ENCODE assay signal across 15 cellular contexts in genomic region chr7:102872460-102872859, GRCh38. TPM values are rescaled to one million over a fixed set of nuclear protein-coding genes. Genes with fewer than 3 reads are reported as not detected.
DNase-seq lines count a peak whose midpoint lies in the region; ATAC-seq, FAIRE-seq and TF ChIP-seq lines count a peak whose summit lies in the region.
"Had no signal": no experiment of that assay in that cellular context is flagged by ENCODE, and none has a peak within 500 bp of the region (broad histone marks: within the 10 kb centered on the region; RNA-seq: fewer than 3 reads in every experiment).

No MANE protein-coding gene starts in this region.

- H3K56ac ChIP-seq in IMR-90 (ENCODE audit: extremely low read depth, insufficient read depth, low read length), result peak overlapping the region; percentile 83; the same call in 1 of the 2 replicates

- peaks cover 28% of the 10 kb centered on the region for H3K4me1 ChIP-seq in IMR-90 (ENCODE audit: control insufficient read depth, insufficient read depth, low read length)
- H3K4me1 ChIP-seq in mammary epithelial cell (ENCODE audit: insufficient read depth, low read length), result peaks cover 52% of the 10 kb centered on the region
- no peaks in the 10 kb centered on the region for H3K4me1 ChIP-seq in pancreas
- H3K4me1 ChIP-seq: HAP-1, neural progenitor cell had no signal

- H4K8ac ChIP-seq in IMR-90 (ENCODE audit: low read depth in 2 of 2, low read length in 2 of 2), result peak overlapping the region in 1 of 2 experiments; percentile 92; a peak in 1 of 4 replicates

- TF ChIP-seq POLR2A in IMR-90 (IDR thresholded peaks at IDR 0.05; ENCODE audit: low read depth, low read length), result peak; percentile 7; the same call in 1 of the 2 replicates

- no peak overlapping the region for H3K9ac ChIP-seq in IMR-90 (ENCODE audit: low read depth, low read length)
- no peak overlapping the region for H3K9ac ChIP-seq in mammary epithelial cell (ENCODE audit: insufficient read depth, low read length)
- H3K9ac ChIP-seq: KMS-11, neural progenitor cell had no signal

- H3K14ac ChIP-seq in IMR-90 (replicated peaks; ENCODE audit: low read depth, low read length), result no peak overlapping the region

- no peak overlapping the region for H2AK9ac ChIP-seq in IMR-90 (replicated peaks; ENCODE audit: low read depth, low read length, poor library complexity)

- peak overlapping the region; percentile 7; the same call in 1 of the 2 replicates for H3K4me2 ChIP-seq in IMR-90 (ENCODE audit: low read depth, low read length)
- no peak overlapping the region for H3K4me2 ChIP-seq in mammary epithelial cell (ENCODE audit: insufficient read depth, low read depth, low read length)
- H3K4me2 ChIP-seq: KMS-11, neural progenitor cell had no signal

- no peak overlapping the region for H3K23ac ChIP-seq in IMR-90 (ENCODE audit: low read depth, low read length)

- H3K79me1 ChIP-seq in IMR-90 (ENCODE audit: low read depth in 1 of 2, low read length in 2 of 2), result peaks cover 0 to 13% of the 10 kb centered on the region in 2 experiments; a peak in 2 of 4 replicates

- TF ChIP-seq CTCF in AG04449 (IDR thresholded peaks at IDR 0.05; ENCODE audit: insufficient read depth, low read length, missing control alignments) (no peak), IMR-90 (conservative IDR thresholded peaks at IDR 0.05; ENCODE audit: low read depth, low read length) (no peak), mammary epithelial cell (conservative IDR thresholded peaks at IDR 0.05 in 1 of 2, IDR thresholded peaks at IDR 0.05 in 1 of 2; ENCODE audit: extremely low read depth in 1 of 2, insufficient read depth in 1 of 2, low read depth in 1 of 2, low read length in 2 of 2) (no peak), pancreas (IDR thresholded peaks at IDR 0.05) (no peak)

- H2AFZ ChIP-seq in IMR-90 (replicated peaks; ENCODE audit: low read length, poor library complexity) (no peak overlapping the region), mammary epithelial cell (ENCODE audit: low read depth, low read length) (peak overlapping the region; percentile 63)
- H2AFZ ChIP-seq: neural progenitor cell had no signal

- no peak for FAIRE-seq in pancreas (lab: Jason Lieb, UNC)

- no CpG with 5 or more reads among the region's 2 CpGs for WGBS in IMR-90 (ENCODE audit: extremely low coverage in 2 of 2, insufficient read length in 1 of 2), 2 experiments
- 49% methylated on average over 2 of the region's 2 CpGs for WGBS in mammary epithelial cell (ENCODE audit: low coverage, missing lambda C conversion rate)
- WGBS in pancreas, 2 donors, result 95 to 99% methylated on average over 2 of the region's 2 CpGs

- H3K4ac ChIP-seq in IMR-90 (ENCODE audit: low read depth, low read length), result 0 out of 2 replicates have a peak overlapping the region, but pooled peaks have one; percentile 1

- no peak overlapping the region for H2BK15ac ChIP-seq in IMR-90 (ENCODE audit: low read depth, low read length)

- no peaks in the 10 kb centered on the region for H3K27me3 ChIP-seq in IMR-90 (ENCODE audit: control insufficient read depth, insufficient read depth, low read length)
- no peaks in the 10 kb centered on the region for H3K27me3 ChIP-seq in mammary epithelial cell (ENCODE audit: insufficient read depth, low read length)
- no peaks in the 10 kb centered on the region for H3K27me3 ChIP-seq in pancreas
- H3K27me3 ChIP-seq: neural progenitor cell had no signal

- H2BK120ac ChIP-seq in IMR-90 (ENCODE audit: low read depth, low read length), result peak overlapping the region; percentile 98; the same call in 1 of the 2 replicates

- in situ Hi-C loops in IMR-90 (cut with MboI; ENCODE audit: low sequenced_read_pairs) (no loop called here), mammary epithelial cell (cut with MboI; ENCODE audit: low sequenced_read_pairs in 2 of 2) (no loop called here)

- peak overlapping the region; percentile 83 for H2BK5ac ChIP-seq in IMR-90 (ENCODE audit: low read depth, low read length, poor library complexity, severe bottlenecking)

- H3K4me3 ChIP-seq in AG04449 (ENCODE audit: low read depth, low read length), result no peak overlapping the region
- no peak overlapping the region for H3K4me3 ChIP-seq in IMR-90 (ENCODE audit: insufficient read depth, low read depth, low read length)
- no peak overlapping the region for H3K4me3 ChIP-seq in mammary epithelial cell (replicated peaks in 1 of 3; ENCODE audit: insufficient read depth in 1 of 3, low read depth in 2 of 3, low read length in 3 of 3)
- H3K4me3 ChIP-seq in pancreas, result no peak overlapping the region
- H3K4me3 ChIP-seq: HAP-1, neural progenitor cell had no signal

- peaks cover 25% of the 10 kb centered on the region for H3K9me1 ChIP-seq in IMR-90 (ENCODE audit: insufficient read depth, low read length)

- POLR2A ChIA-PET in AG04449 (lab: Yijun Ruan, JAX) (interaction anchor here (1.0 kb wide), 1 partner anchor 18 kb away, joined by 5 read pairs; no protein-coding TSS in a partner anchor), IMR-90 (lab: Charles Lee; ENCODE audit: unreplicated experiment) (interaction anchor here (0.7 kb wide), 1 partner anchor 44 kb away, joined by 5 read pairs; no protein-coding TSS in a partner anchor)

- ATAC-seq in IMR-90 (ENCODE audit: low read depth) (peak; percentile 65), pancreas (no peak)

- H3K9me3 ChIP-seq in IMR-90 (ENCODE audit: control insufficient read depth, insufficient read depth, low read length) (no peaks in the 10 kb centered on the region), mammary epithelial cell (replicated peaks; ENCODE audit: insufficient read depth, low read length) (no peaks in the 10 kb centered on the region), pancreas (no peaks in the 10 kb centered on the region)
- H3K9me3 ChIP-seq: HAP-1 had no signal

- peak overlapping the region; percentile 16; the same call in 1 of the 2 replicates for H4K91ac ChIP-seq in IMR-90 (ENCODE audit: insufficient read depth, low read depth, low read length)

- no peak overlapping the region; the same call in 1 of the 2 replicates for H3K27ac ChIP-seq in IMR-90 (ENCODE audit: insufficient read depth, low read length)
- peak overlapping the region; percentile 93 for H3K27ac ChIP-seq in mammary epithelial cell (ENCODE audit: insufficient read depth, low read depth, low read length)
- H3K27ac ChIP-seq in pancreas, result no peak overlapping the region
- H3K27ac ChIP-seq: C4-2B, KMS-11, neural progenitor cell had no signal

- dilution Hi-C loops in IMR-90 (cut with HindIII; ENCODE audit: low sequenced_read_pairs, unreplicated experiment) (no loop called here), mammary epithelial cell (cut with HindIII; ENCODE audit: low sequenced_read_pairs) (no loop called here)

- H2BK20ac ChIP-seq in IMR-90 (ENCODE audit: low read depth, low read length), result peak overlapping the region; percentile 15; the same call in 1 of the 2 replicates

- H3K36me3 ChIP-seq in IMR-90 (ENCODE audit: control insufficient read depth, insufficient read depth, low read length), result no peaks in the 10 kb centered on the region
- H3K36me3 ChIP-seq in mammary epithelial cell (ENCODE audit: insufficient read depth, low read length), result no peaks in the 10 kb centered on the region
- H3K36me3 ChIP-seq in pancreas, result no peaks in the 10 kb centered on the region
- H3K36me3 ChIP-seq: HAP-1, neural progenitor cell had no signal

- BruUV-seq in IMR-90 (replicated peaks; lab: Mats Ljungman, UMichigan), result no TSS peak
- no TSS peak for BruUV-seq in mammary epithelial cell (replicated peaks; lab: Mats Ljungman, UMichigan)

- CTCF ChIA-PET in AG04449 (lab: Yijun Ruan, JAX), result interaction anchor here (1.2 to 2.7 kb wide), 3 partner anchors 9 to 190 kb away, joined by 3 to 11 read pairs (median 3); no protein-coding TSS in a partner anchor
- CTCF ChIA-PET in IMR-90 (lab: Yijun Ruan, JAX), result interaction anchor here (0.9 to 1.0 kb wide), 2 partner anchors 19 to 56 kb away, joined by 3 to 4 read pairs; no protein-coding TSS in a partner anchor
- CTCF ChIA-PET in mammary epithelial cell (lab: Charles Lee; ENCODE audit: low non-redundant PET), result no interaction called here

- no peak overlapping the region for H4K5ac ChIP-seq in IMR-90 (ENCODE audit: low read depth, low read length)

- H3K18ac ChIP-seq in IMR-90 (ENCODE audit: low read depth, low read length), result peak overlapping the region; percentile 95; the same call in 1 of the 2 replicates

- no peaks in the 10 kb centered on the region for H3K79me2 ChIP-seq in mammary epithelial cell (ENCODE audit: insufficient read depth, low read length)

- peak; percentile 33; the same call in 1 of the 2 replicates for TF ChIP-seq RAD21 in IMR-90 (IDR thresholded peaks at IDR 0.05; ENCODE audit: low read length)

- H2AK5ac ChIP-seq in IMR-90 (ENCODE audit: low read depth, low read length), result no peak overlapping the region

- intact Hi-C loops in IMR-90 (cut with micrococcal nuclease), result loop anchor here (5.0 kb wide), 1 partner anchor 40 kb away; the partner anchor contains the start of gene LRRC17
- intact Hi-C loops in mammary epithelial cell (cut with micrococcal nuclease), result loop anchor here (10.0 kb wide), 1 partner anchor 192 kb away; no protein-coding TSS in a partner anchor
- intact Hi-C loops in pancreas (cut with DNase I), result no loop called here

- H4K20me1 ChIP-seq in IMR-90 (ENCODE audit: insufficient read depth, low read length) (no peaks in the 10 kb centered on the region), mammary epithelial cell (ENCODE audit: insufficient read depth, low read length) (no peaks in the 10 kb centered on the region)

- DNase-seq in AG04449 (ENCODE audit: low read depth, low spot score), result peak; percentile 93
- DNase-seq in IMR-90, result peak; percentile 98
- peak; percentile 76 for DNase-seq in mammary epithelial cell
- DNase-seq in kidney tubule cell (ENCODE audit: low spot score), result peak; percentile 97
- no peak for DNase-seq in pancreas
- no peak for DNase-seq in NOMO-1 treated with dmso at 0.1 percent for 144 hours (lab: John Stamatoyannopoulos, UW; ENCODE audit: unreplicated experiment)
- DNase-seq in activated CD8-positive, alpha-beta memory T cell treated with anti-CD3 and anti-CD28 coated beads, Interleukin-2, amount 50 U/mL, for 48 hours, result no peak
- no peak for DNase-seq in NCI-H446 (lab: John Stamatoyannopoulos, UW)
- DNase-seq: anterior cingulate cortex, left cardiac atrium had no signal

TF ChIP-seq in IMR-90, 13 proteins besides CTCF, POLR2A, EP300 and RAD21 (continues in another document):
- TF ChIP-seq BHLHE40 (IDR thresholded peaks at IDR 0.05; ENCODE audit: low read depth, low read length) (peak; percentile 34; the same call in 1 of the 2 replicates), SMC3 (IDR thresholded peaks at IDR 0.05; ENCODE audit: low read depth, low read length) (no peak), CEBPB (IDR thresholded peaks at IDR 0.05; ENCODE audit: low read depth, low read length) (peak; percentile 66), FOS (IDR thresholded peaks at IDR 0.05; ENCODE audit: low read depth, low read length) (peak; percentile 96)

RNA-seq across cellular contexts. Expression of gene LRRC17, which starts 40.3 kb away (rescaled TPM):
- 271 and 280 TPM in 2 replicates for total RNA-seq in IMR-90 (2012; rRNA removed)
- 199 and 250 TPM in 2 replicates for polyA plus RNA-seq in IMR-90 (2012; rRNA removed)
- 98.9 and 127 TPM in 2 replicates for polyA plus RNA-seq in IMR-90 (2012; cell fraction: cytosol; rRNA removed)
- 40.4 and 157 TPM in 2 replicates for polyA plus RNA-seq in IMR-90 (2012; cell fraction: nucleus; rRNA removed; ENCODE audit: low replicate concordance)
- total RNA-seq in mammary epithelial cell, result under 1 TPM in 1 of 2 donors, not detected in 1; 0.47 TPM
- 0.12 TPM for polyA plus RNA-seq in mammary epithelial cell
- polyA minus RNA-seq in mammary epithelial cell, result not detected
- total RNA-seq in pancreas, result 1 to 10 TPM in 5 of 6 donors, under 1 TPM in 1; 0.76 to 2.7 (median 1.8) TPM
- 1 to 10 TPM; 1.6 to 2.5 TPM for polyA plus RNA-seq in pancreas
- total RNA-seq: OCI-LY7 had no signal

Comparison
In these comparisons a context has a peak if more than half of its experiments do, and no peak if none do; other contexts are left out.
1. DNase-seq: peak in AG04449 (single experiment), IMR-90 (single experiment), mammary epithelial cell (single experiment) and kidney tubule cell (single experiment); none in pancreas (0 of 6), NOMO-1 treated with dmso at 0.1 percent for 144 hours (single experiment), activated CD8-positive, alpha-beta memory T cell treated with anti-CD3 and anti-CD28 coated beads, Interleukin-2, amount 50 U/mL, for 48 hours (single experiment) and NCI-H446 (0 of 2).
2. RNA of gene LRRC17, which starts 40.3 kb away (total RNA-seq): 271 to 280 TPM in IMR-90; 0.76 to 2.7 TPM in pancreas and 0.47 TPM in mammary epithelial cell; every median in the first group is over 10 times any median in the second.
3. intact Hi-C loops: an anchor here in IMR-90 (5.0 kb wide) and mammary epithelial cell (10.0 kb wide); none called in pancreas.